Comparison of ENCODE assay signal across 12 cellular contexts in the genomic region with DNA sequence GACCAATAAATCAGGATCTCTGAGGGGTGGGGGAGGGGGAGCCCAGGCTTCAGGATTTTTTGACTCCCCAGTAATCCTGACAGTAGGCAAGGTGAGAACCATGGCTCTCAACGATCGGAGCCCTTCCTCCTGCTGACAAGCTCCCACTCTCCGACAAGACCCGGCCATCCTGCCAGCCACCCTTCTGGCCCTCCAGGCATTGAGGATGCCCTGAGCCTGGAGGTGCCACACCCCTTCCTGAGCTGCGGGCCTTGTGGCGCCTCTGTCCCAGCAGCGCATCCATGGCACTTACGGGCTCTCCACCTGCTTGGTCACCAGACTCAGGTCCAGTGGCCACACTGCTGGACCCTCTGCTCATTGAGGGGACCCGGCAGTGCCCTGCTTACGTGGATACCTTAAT. TPM values are rescaled to one million over a fixed set of nuclear protein-coding genes. Genes with fewer than 3 reads are reported as not detected.
DNase-seq lines count a peak whose midpoint lies in the region; ATAC-seq, FAIRE-seq and TF ChIP-seq lines count a peak whose summit lies in the region.
"Had no signal": no experiment of that assay in that cellular context is flagged by ENCODE, and none has a peak within 500 bp of the region (broad histone marks: within the 10 kb centered on the region; RNA-seq: fewer than 3 reads in every experiment).

No MANE protein-coding gene starts in this region.

- H3K4me1 Mint-ChIP-seq in HFFc6 (ENCODE audit: low read depth) (peaks cover 70% of the 10 kb centered on the region), astrocyte (ENCODE audit: low read depth, unreplicated experiment) (peaks cover 31% of the 10 kb centered on the region)
- H3K4me1 Mint-ChIP-seq in stimulated activated memory B cell treated with anti-CD40 and anti-IgM and Interleukin-4, amounts not matched to agents 10 μg/mL and 1 μg/mL and 100 μg/mL, for 72 hours, result peaks cover 53% of the 10 kb centered on the region

- H2AFZ ChIP-seq in astrocyte (ENCODE audit: low read depth, low read length), result no peak overlapping the region

- H3K9me3 Mint-ChIP-seq in HFFc6, result peaks cover 9% of the 10 kb centered on the region; the same call in 1 of the 2 replicates
- peaks cover 4% of the 10 kb centered on the region for H3K9me3 Mint-ChIP-seq in astrocyte (ENCODE audit: unreplicated experiment)
- peaks cover 2% of the 10 kb centered on the region for H3K9me3 Mint-ChIP-seq in stimulated activated memory B cell treated with anti-CD40 and anti-IgM and Interleukin-4, amounts not matched to agents 10 μg/mL and 1 μg/mL and 100 μg/mL, for 72 hours

- H3K27me3 Mint-ChIP-seq in HFFc6 (ENCODE audit: insufficient read depth) (peaks cover 1% of the 10 kb centered on the region; the same call in 1 of the 2 replicates), astrocyte (ENCODE audit: low read depth, unreplicated experiment) (no peaks in the 10 kb centered on the region)
- no peaks in the 10 kb centered on the region for H3K27me3 Mint-ChIP-seq in stimulated activated memory B cell treated with anti-CD40 and anti-IgM and Interleukin-4, amounts not matched to agents 10 μg/mL and 1 μg/mL and 100 μg/mL, for 72 hours
- H3K27me3 Mint-ChIP-seq: B cell had no signal

- H3K36me3 ChIP-seq in astrocyte (ENCODE audit: insufficient read depth, low read length) (no peaks in the 10 kb centered on the region), muscle layer of duodenum (ENCODE audit: control insufficient read depth in 1 of 2, insufficient read depth in 2 of 2, low read length in 2 of 2) (peaks cover 0 to 5% of the 10 kb centered on the region in 2 donors), upper lobe of right lung (no peaks in the 10 kb centered on the region)

- no peak for TF ChIP-seq CTCF in HFFc6 (IDR thresholded peaks at IDR 0.05)
- no peak for TF ChIP-seq CTCF in astrocyte (IDR thresholded peaks at IDR 0.05; ENCODE audit: insufficient read depth, low read depth, low read length)
- TF ChIP-seq CTCF in upper lobe of right lung (IDR thresholded peaks at IDR 0.05), result no peak

- H4K20me1 ChIP-seq in astrocyte (ENCODE audit: insufficient read depth, low read length), result no peaks in the 10 kb centered on the region

- H3K27ac Mint-ChIP-seq in HFFc6 (peak overlapping the region; percentile 92), astrocyte (ENCODE audit: unreplicated experiment) (peak overlapping the region; percentile 75)
- H3K27ac Mint-ChIP-seq in stimulated activated memory B cell treated with anti-CD40 and anti-IgM and Interleukin-4, amounts not matched to agents 10 μg/mL and 1 μg/mL and 100 μg/mL, for 72 hours, result peak overlapping the region; percentile 94
- H3K27ac Mint-ChIP-seq: activated CD8-positive, alpha-beta T cell treated with anti-CD3 and anti-CD28 coated beads, Interleukin-2, amount 10 ng/mL, durations not matched to agents 7 days and 5 days; B cell had no signal

- peak overlapping the region; percentile 71 for H3K9ac ChIP-seq in astrocyte (ENCODE audit: low read length)

- no peaks in the 10 kb centered on the region for H3K27me3 ChIP-seq in astrocyte (ENCODE audit: insufficient read depth, low read length)
- no peaks in the 10 kb centered on the region for H3K27me3 ChIP-seq in muscle layer of duodenum (ENCODE audit: low read depth, low read length)
- H3K27me3 ChIP-seq in upper lobe of right lung, result no peaks in the 10 kb centered on the region

- no peak for DNase-seq in HFFc6
- DNase-seq in astrocyte (ENCODE audit: low read depth), result no peak
- no peak for DNase-seq in upper lobe of right lung
- DNase-seq in effector CD4-positive, alpha-beta T cell, result no peak
- DNase-seq in GM19240 (ENCODE audit: insufficient read length, low spot score), result no peak
- DNase-seq: activated CD8-positive, alpha-beta T cell treated with anti-CD3 and anti-CD28 coated beads, Interleukin-2, amount 10 ng/mL, durations not matched to agents 7 days and 5 days; DMS153; effector memory CD4-positive, alpha-beta T cell had no signal

- H3K9me3 ChIP-seq in astrocyte (ENCODE audit: insufficient read depth, low read depth, low read length), result no peaks in the 10 kb centered on the region
- no peaks in the 10 kb centered on the region for H3K9me3 ChIP-seq in muscle layer of duodenum (ENCODE audit: control insufficient read depth in 1 of 2, low read length in 2 of 2)
- no peaks in the 10 kb centered on the region for H3K9me3 ChIP-seq in upper lobe of right lung

- intact Hi-C loops in upper lobe of right lung (cut with DNase I), result no loop called here

- peaks cover 11% of the 10 kb centered on the region for H3K79me2 ChIP-seq in astrocyte (ENCODE audit: insufficient read depth, low read length)

- ATAC-seq in stimulated activated memory B cell treated with anti-CD40 and anti-IgM and Interleukin-4, amounts not matched to agents 10 μg/mL and 1 μg/mL and 100 μg/mL, for 72 hours, result no peak
- ATAC-seq in GM18519 (IDR thresholded peaks at IDR 0.05; ENCODE audit: low FRiP score, unreplicated experiment) (no peak), upper lobe of right lung (no peak)
- ATAC-seq: activated CD8-positive, alpha-beta T cell treated with anti-CD3 and anti-CD28 coated beads, Interleukin-2, amount 10 ng/mL, durations not matched to agents 7 days and 5 days had no signal

- H3K27ac ChIP-seq in astrocyte (ENCODE audit: low read depth, low read length), result peak overlapping the region; percentile 86
- peak overlapping the region; percentile 37 for H3K27ac ChIP-seq in muscle layer of duodenum (ENCODE audit: low read length)
- no peak overlapping the region for H3K27ac ChIP-seq in upper lobe of right lung

- H3K4me1 ChIP-seq in astrocyte (ENCODE audit: insufficient read depth, low read length) (peaks cover 33% of the 10 kb centered on the region), muscle layer of duodenum (ENCODE audit: control insufficient read depth in 1 of 2, insufficient read depth in 2 of 2, low read length in 2 of 2) (peaks cover 11 to 50% of the 10 kb centered on the region in 2 donors), upper lobe of right lung (peaks cover 47% of the 10 kb centered on the region)

- H3K4me3 ChIP-seq in astrocyte (ENCODE audit: insufficient read depth, low read depth, low read length) (no peak overlapping the region), muscle layer of duodenum (ENCODE audit: low read depth in 1 of 2, low read length in 2 of 2) (no peak overlapping the region), upper lobe of right lung (no peak overlapping the region)

- peak overlapping the region; percentile 51 for H3K4me2 ChIP-seq in astrocyte (ENCODE audit: low read length)

- H3K36me3 Mint-ChIP-seq in HFFc6 (ENCODE audit: low read depth) (peaks cover 31% of the 10 kb centered on the region), astrocyte (ENCODE audit: low read depth, unreplicated experiment) (peaks cover 6% of the 10 kb centered on the region)
- peaks cover 67% of the 10 kb centered on the region for H3K36me3 Mint-ChIP-seq in stimulated activated memory B cell treated with anti-CD40 and anti-IgM and Interleukin-4, amounts not matched to agents 10 μg/mL and 1 μg/mL and 100 μg/mL, for 72 hours

- FAIRE-seq in astrocyte (lab: Jason Lieb, UNC), result no peak

- H3K4me3 Mint-ChIP-seq in HFFc6 (peak overlapping the region; percentile 73; the same call in 1 of the 2 replicates), astrocyte (ENCODE audit: unreplicated experiment) (no peak overlapping the region)
- peak overlapping the region; percentile 63 for H3K4me3 Mint-ChIP-seq in stimulated activated memory B cell treated with anti-CD40 and anti-IgM and Interleukin-4, amounts not matched to agents 10 μg/mL and 1 μg/mL and 100 μg/mL, for 72 hours
- H3K4me3 Mint-ChIP-seq: activated CD8-positive, alpha-beta T cell treated with anti-CD3 and anti-CD28 coated beads, Interleukin-2, amount 10 ng/mL, durations not matched to agents 7 days and 5 days; B cell had no signal

RNA-seq across cellular contexts. Expression of a gene that starts 46.0 kb away (rescaled TPM):
- 100 to 1,000 TPM; 128 to 144 (median 129) TPM for total RNA-seq in HFFc6 (2021; fragmentation: NEBNext Ultra II Directional; extraction: Animal tissue kit (Norgen Biotek cat#: 25700))
- total RNA-seq in astrocyte, result 24.5 and 27.3 TPM in 2 replicates
- total RNA-seq in upper lobe of right lung, result 194 TPM
